35 cellular contexts compared by ENCODE assay signal in the genomic region with DNA sequence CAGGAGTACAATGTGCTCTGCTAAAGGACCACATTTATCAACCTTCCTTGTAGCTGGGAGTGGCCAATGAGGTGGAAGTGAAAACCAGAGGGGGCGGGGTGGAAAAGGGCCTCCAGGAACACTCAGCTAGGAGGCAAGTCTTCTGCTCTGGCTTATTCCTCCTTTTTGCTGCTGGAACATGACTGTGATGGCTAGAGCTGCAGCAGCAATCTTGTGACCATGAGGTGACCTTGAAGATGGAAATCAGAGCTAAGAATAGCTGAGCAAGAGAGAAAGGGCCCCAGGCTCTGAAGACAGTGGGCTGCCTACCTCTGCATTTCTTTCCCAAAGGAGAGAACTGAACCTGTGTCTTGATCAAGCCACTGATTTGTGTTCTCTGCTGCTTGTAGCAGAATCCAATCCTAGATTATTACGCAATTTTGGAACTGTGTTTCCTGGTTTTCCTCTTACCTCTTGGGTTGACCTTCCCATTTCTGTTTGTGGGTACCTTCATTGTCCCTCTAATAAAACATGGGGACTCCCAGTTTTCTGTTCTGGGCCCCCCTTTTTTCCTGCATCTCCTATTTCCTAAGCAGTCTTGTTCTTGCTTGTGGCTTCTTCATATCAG. TPM values are rescaled to one million over a fixed set of nuclear protein-coding genes. Genes with fewer than 3 reads are reported as not detected.
"Had no signal": no experiment of that assay in that cellular context is flagged by ENCODE, and none has a peak within 500 bp of the region (broad histone marks: within the 10 kb centered on the region; RNA-seq: fewer than 3 reads in every experiment).

No MANE protein-coding gene starts in this region.

- FAIRE-seq: RCC 7860, TTC549 had no signal

- H3K4me2 ChIP-seq: PC-9 had no signal

- DNase-seq: activated CD4-positive, alpha-beta memory T cell treated with anti-CD3 and anti-CD28 coated beads for 36 hours; activated CD4-positive, alpha-beta T cell treated with anti-CD3 and anti-CD28 coated beads for 36 hours; activated CD4-positive, alpha-beta T cell treated with anti-CD3 and anti-CD28 coated beads, Interleukin-2, amount 10 ng/mL, durations not matched to agents 7 days and 5 days; activated CD8-positive, alpha-beta memory T cell treated with anti-CD3 and anti-CD28 coated beads, Interleukin-2, amount 50 U/mL, for 4 hours; activated effector memory CD4-positive, alpha-beta T cell treated with Interleukin-2 at 50 U/mL for 16 hours; activated naive CD4-positive, alpha-beta T cell; activated naive CD4-positive, alpha-beta T cell treated with anti-CD3 and anti-CD28 coated beads, Interleukin-2, amount 50 U/mL, for 16 hours; activated naive CD8-positive, alpha-beta T cell treated with anti-CD3 and anti-CD28 coated beads for 36 hours; activated T-cell treated with anti-CD3 and anti-CD28 coated beads for 4 hours; activated T-cell treated with anti-CD3 and anti-CD28 coated beads, Interleukin-2, amount 50 U/mL, for 4 hours; amniotic stem cell; aorta; brain microvascular endothelial cell; central memory CD4-positive, alpha-beta T cell; NCI-H1092 treated with DMSO at 0.1 percent for 48 hours; NCI-H1417; NCI-H146; NCI-H187; NCI-H2029 treated with DMSO at 0.1 percent for 48 hours; NCI-H2107; NCI-H2171; NCI-H510A; NCI-H526; NCI-H748 treated with DMSO at 0.1 percent for 48 hours; NK-92 treated with Interleukin-12 subunit alpha and Interleukin-12 subunit beta, amount 100 ng/mL, for 24 hours; PC-9; SJCRH30 had no signal

- H3K4me3 ChIP-seq: PC-9, SJCRH30, SK-N-MC had no signal

- H3K27ac ChIP-seq: brain microvascular endothelial cell, PC-9, RWPE1, SJCRH30, SK-N-MC had no signal

- H3K36me3 ChIP-seq: brain microvascular endothelial cell, SJCRH30 had no signal

- ATAC-seq: activated CD4-positive, alpha-beta T cell treated with anti-CD3 and anti-CD28 coated beads for 36 hours; activated CD4-positive, CD25-positive, alpha-beta regulatory T cell treated with anti-CD3 and anti-CD28 coated beads, Interleukin-2, amount 50 U/mL, for 24 hours; activated T-cell treated with anti-CD3 and anti-CD28 coated beads, Interleukin-2, amount 50 U/mL, for 4 hours; Right ventricle myocardium inferior had no signal

- H2AFZ ChIP-seq: PC-9 had no signal

- H3K4me1 ChIP-seq: SJCRH30 had no signal

RNA-seq across cellular contexts. Expression of a gene that starts 36.4 kb away (rescaled TPM):
- total RNA-seq: activated CD4-positive, alpha-beta memory T cell treated with anti-CD3 and anti-CD28 coated beads for 36 hours; activated CD4-positive, alpha-beta T cell treated with anti-CD3 and anti-CD28 coated beads for 36 hours; activated CD4-positive, alpha-beta T cell treated with anti-CD3 and anti-CD28 coated beads, Interleukin-2, amount 10 ng/mL, durations not matched to agents 7 days and 5 days; activated naive CD8-positive, alpha-beta T cell treated with anti-CD3 and anti-CD28 coated beads for 36 hours; activated T-cell treated with anti-CD3 and anti-CD28 coated beads, Interleukin-2, amount 50 U/mL, for 4 hours; activated T-helper 1 cell treated with anti-CD3 and anti-CD28 coated beads, Interleukin-12 subunit alpha, Interleukin-12 subunit beta, Interleukin-2, Interleukin-4 antibody, amounts not matched to agents 30 ng/mL and 10 ng/mL and 1 ng/mL, durations not matched to agents 14 hours and 24 hours and 36 hours; aorta; OCI-LY7; Right ventricle myocardium inferior had no signal
- polyA plus RNA-seq: aorta had no signal
